ENCODE assay signal across 21 cellular contexts in the genomic region with DNA sequence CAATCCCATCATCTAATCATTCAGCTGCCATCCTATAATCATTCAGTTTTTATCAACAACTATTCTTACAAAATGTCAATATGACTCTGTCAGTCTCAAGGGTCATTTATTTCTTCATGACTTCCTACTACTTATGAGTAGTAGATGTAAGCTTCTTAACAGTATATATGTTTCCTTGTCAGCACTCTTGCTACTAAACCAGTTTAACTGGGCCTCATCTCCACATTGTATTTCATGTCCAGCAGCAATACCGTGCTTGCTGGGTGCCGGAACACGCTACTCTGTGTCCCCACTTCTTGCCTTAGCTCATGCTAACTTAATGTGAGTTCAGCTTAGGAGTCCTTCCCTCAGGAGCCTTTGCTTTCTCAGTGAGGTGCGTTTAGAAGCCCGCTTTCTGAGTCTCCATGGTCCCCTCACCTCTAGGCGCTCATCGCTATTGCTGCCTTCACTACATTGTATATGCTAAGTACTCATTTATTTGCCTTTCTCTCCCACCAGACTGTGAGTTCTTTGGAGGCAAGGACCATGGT. TPM values are rescaled to one million over a fixed set of nuclear protein-coding genes. Genes with fewer than 3 reads are reported as not detected.
DNase-seq lines count a peak whose midpoint lies in the region; ATAC-seq and TF ChIP-seq lines count a peak whose summit lies in the region.
"Had no signal": no experiment of that assay in that cellular context is flagged by ENCODE, and none has a peak within 500 bp of the region (broad histone marks: within the 10 kb centered on the region; RNA-seq: fewer than 3 reads in every experiment).

No MANE protein-coding gene starts in this region.

- H3K27me3 ChIP-seq in brain microvascular endothelial cell (replicated peaks): no peaks in the 10 kb centered on the region
- H3K27me3 ChIP-seq: hepatocyte had no signal

- H3K36me3 ChIP-seq in brain microvascular endothelial cell (replicated peaks): no peaks in the 10 kb centered on the region

- H3K36me3 Mint-ChIP-seq in activated T-cell treated with anti-CD3 and anti-CD28 coated beads, Interleukin-2, amount 50 U/mL, for 72 hours (ENCODE audit: insufficient read depth in 2 of 2): peaks cover 1 to 5% of the 10 kb centered on the region in 2 donors
- H3K36me3 Mint-ChIP-seq in IgD-negative memory B cell: peaks cover 9% of the 10 kb centered on the region
- peaks cover 23% of the 10 kb centered on the region for H3K36me3 Mint-ChIP-seq in activated naive CD8-positive, alpha-beta T cell treated with anti-CD3 and anti-CD28 coated beads, Interleukin-2, amount 50 U/mL, for 24 hours (ENCODE audit: low read depth)
- H3K36me3 Mint-ChIP-seq in stimulated activated effector memory CD8-positive, alpha-beta T cell treated with anti-CD3 and anti-CD28 coated beads, Interleukin-12 subunit alpha, Interleukin-12 subunit beta, amount 100 ng/mL, for 72 hours: peaks cover 17% of the 10 kb centered on the region

- in situ Hi-C loops in brain microvascular endothelial cell (cut with HindIII; ENCODE audit: low pct_ligation_motif_present, low sequenced_read_pairs): no loop called here

- peak; percentile 18 to 21 for ATAC-seq in activated T-cell treated with anti-CD3 and anti-CD28 coated beads, Interleukin-2, amount 50 U/mL, for 72 hours (replicated peaks in 1 of 2)
- no peak for ATAC-seq in activated naive CD8-positive, alpha-beta T cell treated with anti-CD3 and anti-CD28 coated beads, Interleukin-2, amount 50 U/mL, for 24 hours
- no peak for ATAC-seq in stimulated activated effector memory CD8-positive, alpha-beta T cell treated with anti-CD3 and anti-CD28 coated beads, Interleukin-12 subunit alpha, Interleukin-12 subunit beta, amount 100 ng/mL, for 72 hours
- ATAC-seq in HG03469 (IDR thresholded peaks at IDR 0.05; ENCODE audit: unreplicated experiment): no peak
- ATAC-seq: Panc1 had no signal

- H3K27ac Mint-ChIP-seq in activated T-cell treated with anti-CD3 and anti-CD28 coated beads, Interleukin-2, amount 50 U/mL, for 72 hours: peak overlapping the region; percentile 75
- peak overlapping the region; percentile 6 to 37 (median 34) for H3K27ac Mint-ChIP-seq in IgD-negative memory B cell
- H3K27ac Mint-ChIP-seq in activated naive CD8-positive, alpha-beta T cell treated with anti-CD3 and anti-CD28 coated beads, Interleukin-2, amount 50 U/mL, for 24 hours: peak overlapping the region; percentile 78
- peak overlapping the region; percentile 30 for H3K27ac Mint-ChIP-seq in stimulated activated effector memory CD8-positive, alpha-beta T cell treated with anti-CD3 and anti-CD28 coated beads, Interleukin-12 subunit alpha, Interleukin-12 subunit beta, amount 100 ng/mL, for 72 hours

- no peak for DNase-seq in activated T-cell treated with anti-CD3 and anti-CD28 coated beads, Interleukin-2, amount 50 U/mL, for 72 hours
- DNase-seq in activated T-cell treated with anti-CD3 and anti-CD28 coated beads for 4 hours (no peak), brain microvascular endothelial cell (no peak), NCI-H524 treated with DMSO at 0.1 percent for 48 hours (lab: John Stamatoyannopoulos, UW) (no peak)
- no peak for DNase-seq in activated naive CD8-positive, alpha-beta T cell treated with anti-CD3 and anti-CD28 coated beads, Interleukin-2, amount 50 U/mL, for 24 hours
- DNase-seq in stimulated activated effector memory CD8-positive, alpha-beta T cell treated with anti-CD3 and anti-CD28 coated beads, Interleukin-12 subunit alpha, Interleukin-12 subunit beta, amount 100 ng/mL, for 72 hours (ENCODE audit: low spot score in 2 of 2): no peak
- DNase-seq: activated CD4-positive, CD25-positive, alpha-beta regulatory T cell; activated T-cell treated with anti-CD3 and anti-CD28 coated beads, Interleukin-2, amount 50 U/mL, for 48 hours; COR-L47; H7; midbrain; NCI-H69; stimulated activated naive CD4-positive, alpha-beta T cell; SW 1271 had no signal

- no peaks in the 10 kb centered on the region for H3K9me3 Mint-ChIP-seq in activated T-cell treated with anti-CD3 and anti-CD28 coated beads, Interleukin-2, amount 50 U/mL, for 72 hours
- no peaks in the 10 kb centered on the region for H3K9me3 Mint-ChIP-seq in IgD-negative memory B cell
- H3K9me3 Mint-ChIP-seq in activated naive CD8-positive, alpha-beta T cell treated with anti-CD3 and anti-CD28 coated beads, Interleukin-2, amount 50 U/mL, for 24 hours: no peaks in the 10 kb centered on the region
- H3K9me3 Mint-ChIP-seq in stimulated activated effector memory CD8-positive, alpha-beta T cell treated with anti-CD3 and anti-CD28 coated beads, Interleukin-12 subunit alpha, Interleukin-12 subunit beta, amount 100 ng/mL, for 72 hours: no peaks in the 10 kb centered on the region
- H3K9me3 Mint-ChIP-seq: dendritic cell treated with granulocyte-macrophage colony-stimulating factor and Interleukin-4, amounts not matched to agents 40 ng/mL and 50 ng/mL, for 4 days had no signal

- peaks cover 42% of the 10 kb centered on the region for H3K4me1 Mint-ChIP-seq in activated T-cell treated with anti-CD3 and anti-CD28 coated beads, Interleukin-2, amount 50 U/mL, for 72 hours (ENCODE audit: low read depth)
- peaks cover 31 to 47% (median 37%) of the 10 kb centered on the region in 3 donors for H3K4me1 Mint-ChIP-seq in IgD-negative memory B cell
- H3K4me1 Mint-ChIP-seq in activated naive CD8-positive, alpha-beta T cell treated with anti-CD3 and anti-CD28 coated beads, Interleukin-2, amount 50 U/mL, for 24 hours: peaks cover 45% of the 10 kb centered on the region
- peaks cover 50% of the 10 kb centered on the region for H3K4me1 Mint-ChIP-seq in stimulated activated effector memory CD8-positive, alpha-beta T cell treated with anti-CD3 and anti-CD28 coated beads, Interleukin-12 subunit alpha, Interleukin-12 subunit beta, amount 100 ng/mL, for 72 hours

- no peaks in the 10 kb centered on the region for H3K27me3 Mint-ChIP-seq in activated T-cell treated with anti-CD3 and anti-CD28 coated beads, Interleukin-2, amount 50 U/mL, for 72 hours (ENCODE audit: low read depth)
- no peaks in the 10 kb centered on the region for H3K27me3 Mint-ChIP-seq in IgD-negative memory B cell
- no peaks in the 10 kb centered on the region for H3K27me3 Mint-ChIP-seq in activated naive CD8-positive, alpha-beta T cell treated with anti-CD3 and anti-CD28 coated beads, Interleukin-2, amount 50 U/mL, for 24 hours

- no peak overlapping the region for H3K4me3 ChIP-seq in brain microvascular endothelial cell (ENCODE audit: low read depth, low read length)
- H3K4me3 ChIP-seq: hepatocyte, smooth muscle cell had no signal

- H3K27ac ChIP-seq in brain microvascular endothelial cell: no peak overlapping the region
- H3K27ac ChIP-seq: hepatocyte, parathyroid adenoma had no signal

- TF ChIP-seq CTCF in brain microvascular endothelial cell (IDR thresholded peaks at IDR 0.05; ENCODE audit: low read depth, low read length, missing control alignments): no peak

- H3K4me3 Mint-ChIP-seq in activated T-cell treated with anti-CD3 and anti-CD28 coated beads, Interleukin-2, amount 50 U/mL, for 72 hours: peak overlapping the region; percentile 14 to 73
- peak overlapping the region in 2 of 4 donors; percentile 1 to 46 for H3K4me3 Mint-ChIP-seq in IgD-negative memory B cell
- peak overlapping the region; percentile 15 for H3K4me3 Mint-ChIP-seq in activated naive CD8-positive, alpha-beta T cell treated with anti-CD3 and anti-CD28 coated beads, Interleukin-2, amount 50 U/mL, for 24 hours
- H3K4me3 Mint-ChIP-seq in stimulated activated effector memory CD8-positive, alpha-beta T cell treated with anti-CD3 and anti-CD28 coated beads, Interleukin-12 subunit alpha, Interleukin-12 subunit beta, amount 100 ng/mL, for 72 hours: peak overlapping the region; percentile 13
- H3K4me3 Mint-ChIP-seq: dendritic cell treated with granulocyte-macrophage colony-stimulating factor and Interleukin-4, amounts not matched to agents 40 ng/mL and 50 ng/mL, for 4 days had no signal

RNA-seq across cellular contexts. Expression of gene ELL2, which starts 32.9 kb away (rescaled TPM):
- 100 to 1,000 TPM in 1 of 2 donors, 10 to 100 TPM in 1; 76.3 to 113 TPM for total RNA-seq in activated T-cell treated with anti-CD3 and anti-CD28 coated beads, Interleukin-2, amount 50 U/mL, for 72 hours
- 9.9 TPM for polyA plus RNA-seq in IgD-negative memory B cell

Comparison
In these comparisons a context has a peak if more than half of its experiments do, and no peak if none do; other contexts are left out.
1. ATAC-seq: peak in activated T-cell treated with anti-CD3 and anti-CD28 coated beads, Interleukin-2, amount 50 U/mL, for 72 hours (2 of 2); none in activated naive CD8-positive, alpha-beta T cell treated with anti-CD3 and anti-CD28 coated beads, Interleukin-2, amount 50 U/mL, for 24 hours (single experiment), stimulated activated effector memory CD8-positive, alpha-beta T cell treated with anti-CD3 and anti-CD28 coated beads, Interleukin-12 subunit alpha, Interleukin-12 subunit beta, amount 100 ng/mL, for 72 hours (single experiment) and HG03469 (single experiment).
2. Peak in every context shown above with its lines, with median percentiles within 50 percentile points of each other: H3K27ac Mint-ChIP-seq.